Comparison of ENCODE assay signal across 1 cellular context in the genomic region with DNA sequence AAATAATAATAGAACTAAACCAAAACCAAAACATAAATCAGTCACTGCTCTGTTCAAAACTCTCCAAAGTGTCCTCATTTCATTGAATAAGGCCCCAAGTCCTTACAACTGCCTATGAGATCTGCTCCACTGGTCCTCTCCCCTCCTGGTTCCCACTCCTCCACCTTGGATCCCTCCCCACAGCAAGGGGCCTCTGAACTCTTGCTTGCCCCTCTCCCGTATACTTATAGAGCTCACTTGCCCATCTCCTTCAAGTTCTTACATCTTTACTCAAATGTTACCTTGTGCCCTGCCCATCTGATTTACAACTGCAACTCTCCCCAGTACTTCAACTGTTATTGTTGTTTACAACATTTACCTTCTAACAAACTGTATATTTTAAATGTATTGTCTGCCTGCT.
TF ChIP-seq lines count a peak whose summit lies in the region.

No MANE protein-coding gene starts in this region.

TF ChIP-seq in K562, 482 proteins besides CTCF, POLR2A, EP300 and RAD21:
- TF ChIP-seq HDGF (IDR thresholded peaks at IDR 0.05) (0 out of 2 replicates have a peak, but pooled peaks have one; percentile 61), ZNF140 (CRISPR knock-in tag; IDR thresholded peaks at IDR 0.05) (no peak), FOXK2 (conservative IDR thresholded peaks at IDR 0.05 in 1 of 2, IDR thresholded peaks at IDR 0.05 in 1 of 2; ENCODE audit: low read depth in 2 of 2) (peak in 1 of 2 experiments; percentile 26; a peak in 1 of 4 replicates)
- TF ChIP-seq, protein P1, sequence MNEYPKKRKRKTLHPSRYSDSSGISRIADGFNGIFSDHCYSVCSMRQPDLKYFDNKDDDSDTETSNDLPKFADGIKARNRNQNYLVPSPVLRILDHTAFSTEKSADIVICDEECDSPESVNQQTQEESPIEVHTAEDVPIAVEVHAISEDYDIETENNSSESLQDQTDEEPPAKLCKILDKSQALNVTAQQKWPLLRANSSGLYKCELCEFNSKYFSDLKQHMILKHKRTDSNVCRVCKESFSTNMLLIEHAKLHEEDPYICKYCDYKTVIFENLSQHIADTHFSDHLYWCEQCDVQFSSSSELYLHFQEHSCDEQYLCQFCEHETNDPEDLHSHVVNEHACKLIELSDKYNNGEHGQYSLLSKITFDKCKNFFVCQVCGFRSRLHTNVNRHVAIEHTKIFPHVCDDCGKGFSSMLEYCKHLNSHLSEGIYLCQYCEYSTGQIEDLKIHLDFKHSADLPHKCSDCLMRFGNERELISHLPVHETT (CRISPR knock-in tag; conservative IDR thresholded peaks at IDR 0.05 in 1 of 2, IDR thresholded peaks at IDR 0.05 in 1 of 2), result 0 out of 4 replicates have a peak, but pooled peaks of 1 of the 2 experiments have one; percentile 43
